ENCODE assay signal across 16 cellular contexts in the genomic region with DNA sequence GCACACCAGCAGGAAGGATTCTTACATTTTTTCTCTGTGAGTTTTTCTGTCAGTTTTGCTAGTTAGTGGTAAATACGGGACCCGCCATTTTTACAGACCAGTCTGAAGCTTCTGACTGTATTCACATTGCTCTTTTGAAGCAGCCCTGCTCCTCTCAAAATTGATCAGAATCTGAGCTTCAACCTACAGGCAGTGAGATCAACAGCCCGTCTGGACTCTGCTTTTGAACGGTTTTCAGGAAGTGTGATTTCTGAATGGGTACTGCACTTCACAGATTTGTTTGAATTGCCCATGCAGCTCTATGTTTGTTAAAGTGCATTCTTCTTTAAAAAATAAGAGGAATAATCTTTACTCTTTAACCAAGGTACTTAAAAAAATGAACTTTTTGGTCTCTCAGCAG. TPM values are rescaled to one million over a fixed set of nuclear protein-coding genes. Genes with fewer than 3 reads are reported as not detected.
DNase-seq lines count a peak whose midpoint lies in the region; ATAC-seq and TF ChIP-seq lines count a peak whose summit lies in the region.
"Had no signal": no experiment of that assay in that cellular context is flagged by ENCODE, and none has a peak within 500 bp of the region (broad histone marks: within the 10 kb centered on the region; RNA-seq: fewer than 3 reads in every experiment).

No MANE protein-coding gene starts in this region.

- H3K4me1 ChIP-seq in GM23248 (ENCODE audit: insufficient read depth) (peaks cover 13% of the 10 kb centered on the region), uterus (peaks cover 0 to 10% of the 10 kb centered on the region in 2 donors)

- peaks cover 45% of the 10 kb centered on the region for H3F3A ChIP-seq in GM23248 (ENCODE audit: insufficient read depth)

- H3K27ac ChIP-seq in SK-N-MC = peak overlapping the region; percentile 44; the same call in 1 of the 2 replicates
- no peak overlapping the region for H3K27ac ChIP-seq in GM23248
- no peak overlapping the region for H3K27ac ChIP-seq in uterus
- H3K27ac ChIP-seq: BLaER1 treated with 17β-estradiol and CSF1 and Interleukin-3, amounts not matched to agents 10 nM and 100 nM; HL-60 had no signal

- H3K4me3 ChIP-seq in SK-N-MC = no peak overlapping the region
- H3K4me3 ChIP-seq in GM23248 = no peak overlapping the region
- no peak overlapping the region for H3K4me3 ChIP-seq in uterus
- H3K4me3 ChIP-seq: BLaER1 treated with 17β-estradiol and CSF1 and Interleukin-3, amounts not matched to agents 10 nM and 100 nM; GM23338 had no signal

- H4K20me1 ChIP-seq in GM23248 (ENCODE audit: insufficient read depth) = peaks cover 11% of the 10 kb centered on the region; the same call in 1 of the 2 replicates

- TF ChIP-seq CTCF in uterus (IDR thresholded peaks at IDR 0.05) = no peak

- H3K27me3 ChIP-seq in GM23248 (replicated peaks; ENCODE audit: insufficient read depth) (no peaks in the 10 kb centered on the region), uterus (no peaks in the 10 kb centered on the region)
- H3K27me3 ChIP-seq: BLaER1 treated with 17β-estradiol and CSF1 and Interleukin-3, amounts not matched to agents 10 nM and 100 nM had no signal

- H3K9me3 Mint-ChIP-seq in activated T-cell treated with anti-CD3 and anti-CD28 coated beads, Interleukin-2, amount 50 U/mL, for 72 hours = peaks cover 0 to 1% of the 10 kb centered on the region in 2 donors
- H3K9me3 Mint-ChIP-seq in activated T-cell treated with anti-CD3 and anti-CD28 coated beads, Interleukin-2, amount 50 U/mL, for 24 hours = no peaks in the 10 kb centered on the region
- H3K9me3 Mint-ChIP-seq in naive B cell = no peaks in the 10 kb centered on the region

- no peak overlapping the region for H3K4me3 Mint-ChIP-seq in activated T-cell treated with anti-CD3 and anti-CD28 coated beads, Interleukin-2, amount 50 U/mL, for 72 hours
- H3K4me3 Mint-ChIP-seq in activated T-cell treated with anti-CD3 and anti-CD28 coated beads, Interleukin-2, amount 50 U/mL, for 24 hours = no peak overlapping the region
- H3K4me3 Mint-ChIP-seq in naive B cell = no peak overlapping the region
- H3K4me3 Mint-ChIP-seq: CD4-positive, alpha-beta memory T cell; GM23338 had no signal

- no peaks in the 10 kb centered on the region for H3K9me3 ChIP-seq in SK-N-MC (ENCODE audit: low read depth, low read length)
- H3K9me3 ChIP-seq in GM23248 (ENCODE audit: low read depth) = no peaks in the 10 kb centered on the region
- no peaks in the 10 kb centered on the region for H3K9me3 ChIP-seq in uterus

- H3K27ac Mint-ChIP-seq in activated T-cell treated with anti-CD3 and anti-CD28 coated beads, Interleukin-2, amount 50 U/mL, for 72 hours = peak overlapping the region; percentile 24
- no peak overlapping the region for H3K27ac Mint-ChIP-seq in activated T-cell treated with anti-CD3 and anti-CD28 coated beads, Interleukin-2, amount 50 U/mL, for 24 hours
- peak overlapping the region in 3 of 6 donors; percentile 49 to 87 (median 78) for H3K27ac Mint-ChIP-seq in naive B cell
- H3K27ac Mint-ChIP-seq: GM23338 had no signal

- H3K36me3 ChIP-seq in SK-N-MC (ENCODE audit: insufficient read depth, low read length) = peaks cover 14% of the 10 kb centered on the region
- no peaks in the 10 kb centered on the region for H3K36me3 ChIP-seq in GM23248 (ENCODE audit: low read depth)
- H3K36me3 ChIP-seq in uterus = no peaks in the 10 kb centered on the region

- H3K9ac ChIP-seq in SK-N-MC (ENCODE audit: insufficient read length) = no peak overlapping the region
- no peak overlapping the region for H3K9ac ChIP-seq in GM23248
- H3K9ac ChIP-seq: BLaER1 treated with 17β-estradiol and CSF1 and Interleukin-3, amounts not matched to agents 10 nM and 100 nM had no signal

- H3K4me1 Mint-ChIP-seq in activated T-cell treated with anti-CD3 and anti-CD28 coated beads, Interleukin-2, amount 50 U/mL, for 72 hours (ENCODE audit: low read depth) = peaks cover 50% of the 10 kb centered on the region
- H3K4me1 Mint-ChIP-seq in activated T-cell treated with anti-CD3 and anti-CD28 coated beads, Interleukin-2, amount 50 U/mL, for 24 hours (ENCODE audit: low read depth) = peaks cover 24% of the 10 kb centered on the region
- peaks cover 11 to 32% (median 15%) of the 10 kb centered on the region in 3 donors for H3K4me1 Mint-ChIP-seq in naive B cell

- H3K79me2 ChIP-seq in GM23248 (ENCODE audit: insufficient read depth) = peaks cover 38% of the 10 kb centered on the region

- no peak overlapping the region for H3K4me2 ChIP-seq in GM23248 (ENCODE audit: unreplicated experiment)
- H3K4me2 ChIP-seq: GM23338 had no signal

- 82 to 88% methylated on average over 4 of the region's 4 CpGs for WGBS in GM23248 (ENCODE audit: low coverage in 1 of 2, low lambda C conversion rate in 2 of 2, missing lambda C conversion rate in 2 of 2), 2 experiments

- H3K36me3 Mint-ChIP-seq in activated T-cell treated with anti-CD3 and anti-CD28 coated beads, Interleukin-2, amount 50 U/mL, for 72 hours (ENCODE audit: insufficient read depth in 2 of 2) = peaks cover 6 to 13% of the 10 kb centered on the region in 2 donors
- H3K36me3 Mint-ChIP-seq in activated T-cell treated with anti-CD3 and anti-CD28 coated beads, Interleukin-2, amount 50 U/mL, for 24 hours (ENCODE audit: low read depth) = peaks cover 50% of the 10 kb centered on the region
- H3K36me3 Mint-ChIP-seq in naive B cell = no peaks in the 10 kb centered on the region

- TF ChIP-seq POLR2A in uterus (IDR thresholded peaks at IDR 0.05) = no peak

- no peaks in the 10 kb centered on the region for H3K9me2 ChIP-seq in GM23248 (ENCODE audit: insufficient read depth)

- H2AFZ ChIP-seq in GM23248 = no peak overlapping the region
- H2AFZ ChIP-seq: GM23338 had no signal

- no peak for ATAC-seq in activated T-cell treated with anti-CD3 and anti-CD28 coated beads, Interleukin-2, amount 50 U/mL, for 72 hours (replicated peaks in 1 of 2)
- ATAC-seq in naive B cell (ENCODE audit: low read depth in 2 of 2) = peak; percentile 37 to 48
- ATAC-seq: GM23338 had no signal

- intact Hi-C loops in uterus (cut with DNase I; ENCODE audit: low total_unique reads) = no loop called here

- in situ Hi-C loops in GM23248 (cut with MboI) = no loop called here

- DNase-seq in activated T-cell treated with anti-CD3 and anti-CD28 coated beads, Interleukin-2, amount 50 U/mL, for 72 hours = no peak
- DNase-seq in activated T-cell treated with anti-CD3 and anti-CD28 coated beads, Interleukin-2, amount 50 U/mL, for 24 hours = no peak
- peak; percentile 18 for DNase-seq in MV-4-11 (lab: John Stamatoyannopoulos, UW)
- DNase-seq in SK-N-MC (ENCODE audit: low read depth, low spot score) = no peak
- DNase-seq in naive B cell = no peak
- DNase-seq in GM23248 = no peak
- DNase-seq in uterus = no peak
- DNase-seq in stimulated activated CD4-positive, alpha-beta T cell treated with anti-CD3 and anti-CD28 coated beads, Interleukin-2, amount 100 ng/mL, for 48 hours = no peak
- DNase-seq: ACHN; CD4-positive, alpha-beta memory T cell; DND-41; GDM1; H7 had no signal

- no peaks in the 10 kb centered on the region for H3K27me3 Mint-ChIP-seq in activated T-cell treated with anti-CD3 and anti-CD28 coated beads, Interleukin-2, amount 50 U/mL, for 72 hours (ENCODE audit: low read depth)
- no peaks in the 10 kb centered on the region for H3K27me3 Mint-ChIP-seq in activated T-cell treated with anti-CD3 and anti-CD28 coated beads, Interleukin-2, amount 50 U/mL, for 24 hours
- no peaks in the 10 kb centered on the region for H3K27me3 Mint-ChIP-seq in naive B cell
- H3K27me3 Mint-ChIP-seq: CD4-positive, alpha-beta memory T cell had no signal

RNA-seq across cellular contexts. Expression of a gene that starts 8.9 kb away (rescaled TPM):
- 10 to 100 TPM; 27.1 to 29.6 TPM for total RNA-seq in activated T-cell treated with anti-CD3 and anti-CD28 coated beads, Interleukin-2, amount 50 U/mL, for 72 hours
- polyA plus RNA-seq in naive B cell (ENCODE audit: low read depth in 6 of 6) (1 to 10 TPM; 2.9 to 4.5 (median 3.5) TPM), GM23248 (2016; fragmentation: Nextera tagmentation; extraction: Ambion mirVana) (1.4 and 1.6 TPM in 2 replicates)
- 17.0 and 17.3 TPM in 2 replicates for total RNA-seq in GM23248 (2014; rRNA removed; shearing (Covaris generic))
- total RNA-seq in uterus = 10 to 100 TPM; 13.8 to 63.0 (median 24.5) TPM

RNA-seq across cellular contexts. Expression of a gene that starts 28.5 kb away (rescaled TPM):
- 100 to 1,000 TPM; 233 to 274 TPM for total RNA-seq in activated T-cell treated with anti-CD3 and anti-CD28 coated beads, Interleukin-2, amount 50 U/mL, for 72 hours
- 100 to 1,000 TPM; 128 to 168 (median 145) TPM for polyA plus RNA-seq in naive B cell (ENCODE audit: low read depth in 6 of 6)
- total RNA-seq in GM23248 (2014; rRNA removed; shearing (Covaris generic)) = 138 and 179 TPM in 2 replicates
- polyA plus RNA-seq in GM23248 (2016; fragmentation: Nextera tagmentation; extraction: Ambion mirVana) = 165 and 166 TPM in 2 replicates
- 100 to 1,000 TPM in 3 of 4 donors, 10 to 100 TPM in 1; 77.9 to 270 (median 212) TPM for total RNA-seq in uterus

Comparison
In these comparisons a context has a peak if more than half of its experiments do, and no peak if none do; other contexts are left out.
1. ATAC-seq: peak in naive B cell (2 of 2); none in activated T-cell treated with anti-CD3 and anti-CD28 coated beads, Interleukin-2, amount 50 U/mL, for 72 hours (0 of 2).